1 cellular context compared by ENCODE assay signal in the genomic region with DNA sequence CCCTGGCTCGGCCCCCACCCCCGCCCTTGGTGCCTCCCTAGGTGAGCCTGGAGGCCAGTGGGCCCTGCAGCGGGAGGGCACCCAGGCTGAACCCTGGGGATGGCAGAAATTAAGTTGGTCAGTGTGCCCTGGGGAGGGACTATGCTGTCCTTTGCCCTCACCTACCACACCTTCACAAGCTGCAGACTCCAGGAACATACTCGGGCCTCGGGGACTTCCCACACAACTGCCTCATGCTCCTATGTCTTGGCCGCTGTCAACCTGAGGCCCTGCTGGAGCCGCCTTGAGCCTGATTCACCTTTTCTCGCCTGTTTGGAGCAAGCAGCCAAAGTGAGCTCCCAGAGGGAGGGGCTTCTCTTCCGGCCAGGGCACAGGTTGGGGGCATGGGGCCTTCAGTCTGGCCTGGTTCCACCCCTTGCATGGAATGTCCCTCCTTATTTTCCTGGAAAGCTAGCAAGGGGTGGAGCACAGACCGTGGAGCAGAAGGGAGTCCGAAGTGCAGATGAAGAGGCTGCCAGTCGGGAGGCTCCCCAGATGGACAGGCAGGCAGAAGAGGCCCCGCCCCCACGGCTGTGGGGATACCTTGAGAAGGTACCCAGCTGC.
TF ChIP-seq lines count a peak whose summit lies in the region.

No MANE protein-coding gene starts in this region.

TF ChIP-seq in HepG2, 621 proteins besides CTCF, POLR2A, EP300 and RAD21 (continued from another document and continues in another):
- no peak for TF ChIP-seq ZNF816 (CRISPR knock-in tag; IDR thresholded peaks at IDR 0.05; ENCODE audit: borderline replicate concordance)
- no peak for TF ChIP-seq BRD4 (CRISPR knock-in tag; IDR thresholded peaks at IDR 0.05)
- TF ChIP-seq ZNF713 (CRISPR knock-in tag; IDR thresholded peaks at IDR 0.05) = no peak
- TF ChIP-seq TBX3 (IDR thresholded peaks at IDR 0.05; ENCODE audit: borderline replicate concordance) = no peak
- TF ChIP-seq, protein P1, sequence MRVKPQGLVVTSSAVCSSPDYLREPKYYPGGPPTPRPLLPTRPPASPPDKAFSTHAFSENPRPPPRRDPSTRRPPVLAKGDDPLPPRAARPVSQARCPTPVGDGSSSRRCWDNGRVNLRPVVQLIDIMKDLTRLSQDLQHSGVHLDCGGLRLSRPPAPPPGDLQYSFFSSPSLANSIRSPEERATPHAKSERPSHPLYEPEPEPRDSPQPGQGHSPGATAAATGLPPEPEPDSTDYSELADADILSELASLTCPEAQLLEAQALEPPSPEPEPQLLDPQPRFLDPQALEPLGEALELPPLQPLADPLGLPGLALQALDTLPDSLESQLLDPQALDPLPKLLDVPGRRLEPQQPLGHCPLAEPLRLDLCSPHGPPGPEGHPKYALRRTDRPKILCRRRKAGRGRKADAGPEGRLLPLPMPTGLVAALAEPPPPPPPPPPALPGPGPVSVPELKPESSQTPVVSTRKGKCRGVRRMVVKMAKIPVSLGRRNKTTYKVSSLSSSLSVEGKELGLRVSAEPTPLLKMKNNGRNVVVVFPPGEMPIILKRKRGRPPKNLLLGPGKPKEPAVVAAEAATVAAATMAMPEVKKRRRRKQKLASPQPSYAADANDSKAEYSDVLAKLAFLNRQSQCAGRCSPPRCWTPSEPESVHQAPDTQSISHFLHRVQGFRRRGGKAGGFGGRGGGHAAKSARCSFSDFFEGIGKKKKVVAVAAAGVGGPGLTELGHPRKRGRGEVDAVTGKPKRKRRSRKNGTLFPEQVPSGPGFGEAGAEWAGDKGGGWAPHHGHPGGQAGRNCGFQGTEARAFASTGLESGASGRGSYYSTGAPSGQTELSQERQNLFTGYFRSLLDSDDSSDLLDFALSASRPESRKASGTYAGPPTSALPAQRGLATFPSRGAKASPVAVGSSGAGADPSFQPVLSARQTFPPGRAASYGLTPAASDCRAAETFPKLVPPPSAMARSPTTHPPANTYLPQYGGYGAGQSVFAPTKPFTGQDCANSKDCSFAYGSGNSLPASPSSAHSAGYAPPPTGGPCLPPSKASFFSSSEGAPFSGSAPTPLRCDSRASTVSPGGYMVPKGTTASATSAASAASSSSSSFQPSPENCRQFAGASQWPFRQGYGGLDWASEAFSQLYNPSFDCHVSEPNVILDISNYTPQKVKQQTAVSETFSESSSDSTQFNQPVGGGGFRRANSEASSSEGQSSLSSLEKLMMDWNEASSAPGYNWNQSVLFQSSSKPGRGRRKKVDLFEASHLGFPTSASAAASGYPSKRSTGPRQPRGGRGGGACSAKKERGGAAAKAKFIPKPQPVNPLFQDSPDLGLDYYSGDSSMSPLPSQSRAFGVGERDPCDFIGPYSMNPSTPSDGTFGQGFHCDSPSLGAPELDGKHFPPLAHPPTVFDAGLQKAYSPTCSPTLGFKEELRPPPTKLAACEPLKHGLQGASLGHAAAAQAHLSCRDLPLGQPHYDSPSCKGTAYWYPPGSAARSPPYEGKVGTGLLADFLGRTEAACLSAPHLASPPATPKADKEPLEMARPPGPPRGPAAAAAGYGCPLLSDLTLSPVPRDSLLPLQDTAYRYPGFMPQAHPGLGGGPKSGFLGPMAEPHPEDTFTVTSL (CRISPR knock-in tag; IDR thresholded peaks at IDR 0.05; ENCODE audit: borderline replicate concordance) = no peak
- TF ChIP-seq HNRNPL (IDR thresholded peaks at IDR 0.05; ENCODE audit: low read depth, low read length) = 0 out of 2 replicates have a peak, but pooled peaks have one; percentile 29
- TF ChIP-seq, protein P2, sequence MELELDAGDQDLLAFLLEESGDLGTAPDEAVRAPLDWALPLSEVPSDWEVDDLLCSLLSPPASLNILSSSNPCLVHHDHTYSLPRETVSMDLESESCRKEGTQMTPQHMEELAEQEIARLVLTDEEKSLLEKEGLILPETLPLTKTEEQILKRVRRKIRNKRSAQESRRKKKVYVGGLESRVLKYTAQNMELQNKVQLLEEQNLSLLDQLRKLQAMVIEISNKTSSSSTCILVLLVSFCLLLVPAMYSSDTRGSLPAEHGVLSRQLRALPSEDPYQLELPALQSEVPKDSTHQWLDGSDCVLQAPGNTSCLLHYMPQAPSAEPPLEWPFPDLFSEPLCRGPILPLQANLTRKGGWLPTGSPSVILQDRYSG (CRISPR knock-in tag; IDR thresholded peaks at IDR 0.05) = no peak
- TF ChIP-seq ZNF296 (CRISPR knock-in tag; conservative IDR thresholded peaks at IDR 0.05) = no peak
- TF ChIP-seq, protein P3, sequence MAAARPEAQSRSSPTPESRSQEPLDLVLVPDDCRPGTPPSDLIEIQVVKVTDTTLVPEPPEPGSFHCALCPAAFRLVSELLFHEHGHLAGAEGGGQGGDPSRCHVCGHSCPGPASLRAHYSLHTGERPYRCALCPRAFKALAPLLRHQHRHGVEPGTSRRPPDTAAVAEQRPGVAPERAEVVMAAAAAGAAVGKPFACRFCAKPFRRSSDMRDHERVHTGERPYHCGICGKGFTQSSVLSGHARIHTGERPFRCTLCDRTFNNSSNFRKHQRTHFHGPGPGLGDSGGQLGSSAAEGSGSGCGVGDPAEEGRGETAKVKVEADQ (CRISPR knock-in tag; IDR thresholded peaks at IDR 0.05; ENCODE audit: borderline replicate concordance) = no peak
- no peak for TF ChIP-seq ZNF761 (CRISPR knock-in tag; conservative IDR thresholded peaks at IDR 0.05)
- TF ChIP-seq ZNF180 (CRISPR knock-in tag; IDR thresholded peaks at IDR 0.05; ENCODE audit: borderline replicate concordance, low read depth) = no peak
- TF ChIP-seq EED (CRISPR knock-in tag; IDR thresholded peaks at IDR 0.05) = no peak
- TF ChIP-seq, protein P4, sequence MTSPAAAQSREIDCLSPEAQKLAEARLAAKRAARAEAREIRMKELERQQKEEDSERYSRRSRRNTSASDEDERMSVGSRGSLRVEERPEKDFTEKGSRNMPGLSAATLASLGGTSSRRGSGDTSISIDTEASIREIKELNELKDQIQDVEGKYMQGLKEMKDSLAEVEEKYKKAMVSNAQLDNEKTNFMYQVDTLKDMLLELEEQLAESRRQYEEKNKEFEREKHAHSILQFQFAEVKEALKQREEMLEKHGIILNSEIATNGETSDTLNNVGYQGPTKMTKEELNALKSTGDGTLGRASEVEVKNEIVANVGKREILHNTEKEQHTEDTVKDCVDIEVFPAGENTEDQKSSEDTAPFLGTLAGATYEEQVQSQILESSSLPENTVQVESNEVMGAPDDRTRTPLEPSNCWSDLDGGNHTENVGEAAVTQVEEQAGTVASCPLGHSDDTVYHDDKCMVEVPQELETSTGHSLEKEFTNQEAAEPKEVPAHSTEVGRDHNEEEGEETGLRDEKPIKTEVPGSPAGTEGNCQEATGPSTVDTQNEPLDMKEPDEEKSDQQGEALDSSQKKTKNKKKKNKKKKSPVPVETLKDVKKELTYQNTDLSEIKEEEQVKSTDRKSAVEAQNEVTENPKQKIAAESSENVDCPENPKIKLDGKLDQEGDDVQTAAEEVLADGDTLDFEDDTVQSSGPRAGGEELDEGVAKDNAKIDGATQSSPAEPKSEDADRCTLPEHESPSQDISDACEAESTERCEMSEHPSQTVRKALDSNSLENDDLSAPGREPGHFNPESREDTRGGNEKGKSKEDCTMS (CRISPR knock-in tag; conservative IDR thresholded peaks at IDR 0.05) = no peak
- no peak for TF ChIP-seq ZNF644 (CRISPR knock-in tag; IDR thresholded peaks at IDR 0.05; ENCODE audit: low read depth)
- TF ChIP-seq, protein P5, sequence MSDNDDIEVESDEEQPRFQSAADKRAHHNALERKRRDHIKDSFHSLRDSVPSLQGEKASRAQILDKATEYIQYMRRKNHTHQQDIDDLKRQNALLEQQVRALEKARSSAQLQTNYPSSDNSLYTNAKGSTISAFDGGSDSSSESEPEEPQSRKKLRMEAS (IDR thresholded peaks at IDR 0.05) = 0 out of 2 replicates have a peak, but pooled peaks have one; percentile 26
- no peak for TF ChIP-seq ZNF883 (CRISPR knock-in tag; IDR thresholded peaks at IDR 0.05; ENCODE audit: not compliant biosample characterization)
- TF ChIP-seq, protein P6, sequence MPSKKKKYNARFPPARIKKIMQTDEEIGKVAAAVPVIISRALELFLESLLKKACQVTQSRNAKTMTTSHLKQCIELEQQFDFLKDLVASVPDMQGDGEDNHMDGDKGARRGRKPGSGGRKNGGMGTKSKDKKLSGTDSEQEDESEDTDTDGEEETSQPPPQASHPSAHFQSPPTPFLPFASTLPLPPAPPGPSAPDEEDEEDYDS (CRISPR knock-in tag; IDR thresholded peaks at IDR 0.05) = no peak
- TF ChIP-seq RXRA (CRISPR knock-in tag; IDR thresholded peaks at IDR 0.05) = peak; percentile 51; the same call in 1 of the 2 replicates
- TF ChIP-seq GATAD1 (CRISPR knock-in tag; IDR thresholded peaks at IDR 0.05) = no peak
- no peak for TF ChIP-seq ZKSCAN1 (IDR thresholded peaks at IDR 0.05; ENCODE audit: low read length)
- TF ChIP-seq, protein P7, sequence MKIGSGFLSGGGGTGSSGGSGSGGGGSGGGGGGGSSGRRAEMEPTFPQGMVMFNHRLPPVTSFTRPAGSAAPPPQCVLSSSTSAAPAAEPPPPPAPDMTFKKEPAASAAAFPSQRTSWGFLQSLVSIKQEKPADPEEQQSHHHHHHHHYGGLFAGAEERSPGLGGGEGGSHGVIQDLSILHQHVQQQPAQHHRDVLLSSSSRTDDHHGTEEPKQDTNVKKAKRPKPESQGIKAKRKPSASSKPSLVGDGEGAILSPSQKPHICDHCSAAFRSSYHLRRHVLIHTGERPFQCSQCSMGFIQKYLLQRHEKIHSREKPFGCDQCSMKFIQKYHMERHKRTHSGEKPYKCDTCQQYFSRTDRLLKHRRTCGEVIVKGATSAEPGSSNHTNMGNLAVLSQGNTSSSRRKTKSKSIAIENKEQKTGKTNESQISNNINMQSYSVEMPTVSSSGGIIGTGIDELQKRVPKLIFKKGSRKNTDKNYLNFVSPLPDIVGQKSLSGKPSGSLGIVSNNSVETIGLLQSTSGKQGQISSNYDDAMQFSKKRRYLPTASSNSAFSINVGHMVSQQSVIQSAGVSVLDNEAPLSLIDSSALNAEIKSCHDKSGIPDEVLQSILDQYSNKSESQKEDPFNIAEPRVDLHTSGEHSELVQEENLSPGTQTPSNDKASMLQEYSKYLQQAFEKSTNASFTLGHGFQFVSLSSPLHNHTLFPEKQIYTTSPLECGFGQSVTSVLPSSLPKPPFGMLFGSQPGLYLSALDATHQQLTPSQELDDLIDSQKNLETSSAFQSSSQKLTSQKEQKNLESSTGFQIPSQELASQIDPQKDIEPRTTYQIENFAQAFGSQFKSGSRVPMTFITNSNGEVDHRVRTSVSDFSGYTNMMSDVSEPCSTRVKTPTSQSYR (CRISPR knock-in tag; IDR thresholded peaks at IDR 0.05; ENCODE audit: borderline replicate concordance) = peak; percentile 19; the same call in 1 of the 2 replicates
- TF ChIP-seq, protein P8, sequence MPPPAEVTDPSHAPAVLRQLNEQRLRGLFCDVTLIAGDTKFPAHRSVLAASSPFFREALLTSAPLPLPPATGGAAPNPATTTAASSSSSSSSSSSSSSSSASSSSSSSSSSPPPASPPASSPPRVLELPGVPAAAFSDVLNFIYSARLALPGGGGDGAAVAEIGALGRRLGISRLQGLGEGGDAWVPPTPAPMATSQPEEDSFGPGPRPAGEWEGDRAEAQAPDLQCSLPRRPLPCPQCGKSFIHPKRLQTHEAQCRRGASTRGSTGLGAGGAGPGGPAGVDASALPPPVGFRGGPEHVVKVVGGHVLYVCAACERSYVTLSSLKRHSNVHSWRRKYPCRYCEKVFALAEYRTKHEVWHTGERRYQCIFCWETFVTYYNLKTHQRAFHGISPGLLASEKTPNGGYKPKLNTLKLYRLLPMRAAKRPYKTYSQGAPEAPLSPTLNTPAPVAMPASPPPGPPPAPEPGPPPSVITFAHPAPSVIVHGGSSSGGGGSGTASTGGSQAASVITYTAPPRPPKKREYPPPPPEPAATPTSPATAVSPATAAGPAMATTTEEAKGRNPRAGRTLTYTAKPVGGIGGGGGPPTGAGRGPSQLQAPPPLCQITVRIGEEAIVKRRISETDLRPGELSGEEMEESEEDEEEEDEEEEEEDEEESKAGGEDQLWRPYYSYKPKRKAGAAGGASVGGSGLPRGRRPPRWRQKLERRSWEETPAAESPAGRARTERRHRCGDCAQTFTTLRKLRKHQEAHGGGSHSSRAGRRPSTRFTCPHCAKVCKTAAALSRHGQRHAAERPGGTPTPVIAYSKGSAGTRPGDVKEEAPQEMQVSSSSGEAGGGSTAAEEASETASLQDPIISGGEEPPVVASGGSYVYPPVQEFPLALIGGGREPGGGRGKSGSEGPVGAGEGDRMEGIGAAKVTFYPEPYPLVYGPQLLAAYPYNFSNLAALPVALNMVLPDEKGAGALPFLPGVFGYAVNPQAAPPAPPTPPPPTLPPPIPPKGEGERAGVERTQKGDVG (CRISPR knock-in tag; IDR thresholded peaks at IDR 0.05; ENCODE audit: borderline replicate concordance) = no peak
- peak; percentile 80 for TF ChIP-seq RARA (CRISPR knock-in tag; IDR thresholded peaks at IDR 0.05)
- no peak for TF ChIP-seq ZNF260 (CRISPR knock-in tag; IDR thresholded peaks at IDR 0.05; ENCODE audit: borderline replicate concordance, low read depth)
- TF ChIP-seq NCOA1 (CRISPR knock-in tag; IDR thresholded peaks at IDR 0.05) = no peak
- TF ChIP-seq, protein P9, sequence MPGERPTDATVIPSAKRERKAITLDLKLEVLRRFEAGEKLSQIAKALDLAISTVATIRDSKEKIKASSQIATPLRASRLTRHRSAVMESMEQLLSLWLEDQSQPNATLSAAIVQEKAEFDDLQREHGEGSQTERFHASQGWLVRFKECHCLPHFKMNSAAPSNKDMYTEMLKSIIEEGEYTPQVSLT (CRISPR knock-in tag; IDR thresholded peaks at IDR 0.05; ENCODE audit: borderline replicate concordance, low read depth) = no peak
- no peak for TF ChIP-seq ZNF792 (CRISPR knock-in tag; IDR thresholded peaks at IDR 0.05)
- no peak for TF ChIP-seq RFXAP (CRISPR knock-in tag; IDR thresholded peaks at IDR 0.05; ENCODE audit: borderline replicate concordance)
- TF ChIP-seq ZNF350 (CRISPR knock-in tag; IDR thresholded peaks at IDR 0.05; ENCODE audit: borderline replicate concordance, low read depth) = no peak
- TF ChIP-seq ELF3 (CRISPR knock-in tag; IDR thresholded peaks at IDR 0.05) = no peak
- no peak for TF ChIP-seq MYNN (CRISPR knock-in tag; IDR thresholded peaks at IDR 0.05; ENCODE audit: low read depth)
- no peak for TF ChIP-seq MAFG (CRISPR knock-in tag; IDR thresholded peaks at IDR 0.05)
- no peak for TF ChIP-seq RCOR2 (CRISPR knock-in tag; IDR thresholded peaks at IDR 0.05)
- TF ChIP-seq IRX3 (CRISPR knock-in tag; IDR thresholded peaks at IDR 0.05; ENCODE audit: borderline replicate concordance, low read depth) = no peak
- peak; percentile 44 for TF ChIP-seq XRCC5 (optimal IDR thresholded peaks at IDR 0.05; ENCODE audit: low read length)
